In the genomic region with DNA sequence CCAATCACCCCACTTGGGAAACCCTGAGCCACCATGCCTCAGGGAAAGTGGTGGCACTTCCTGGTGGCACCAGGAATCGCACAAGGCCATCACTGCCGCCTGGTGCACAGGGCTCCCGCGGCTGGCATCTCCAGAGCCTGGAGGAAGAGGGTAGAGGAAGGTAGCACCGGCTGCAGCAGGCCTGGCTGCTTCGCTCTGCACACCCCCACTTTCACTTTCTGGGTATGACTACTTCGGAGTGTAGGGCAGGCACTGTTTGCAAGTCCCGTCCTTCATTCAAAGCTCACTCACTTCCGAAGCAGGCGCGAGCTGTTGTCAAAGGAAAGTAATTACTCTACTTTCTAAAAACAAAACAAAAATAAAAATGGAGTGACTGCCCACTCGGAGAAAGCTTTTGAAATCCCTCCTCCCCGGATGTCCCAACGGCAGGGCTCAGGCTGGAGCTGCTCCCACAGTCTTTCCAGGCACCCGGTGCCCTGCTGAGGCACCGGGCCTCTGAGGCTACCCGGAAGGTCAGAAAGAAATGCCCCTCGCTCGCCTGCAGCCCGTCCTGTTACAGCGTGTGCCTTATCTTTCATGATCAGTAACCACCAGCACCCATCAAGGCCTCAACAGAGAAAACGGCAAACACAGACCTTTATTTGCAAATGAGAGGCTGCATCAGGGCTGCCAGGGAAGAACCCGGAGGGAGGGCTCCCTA, we compare ENCODE assay signal across 1 cellular context.
TF ChIP-seq lines count a peak whose summit lies in the region.

No MANE protein-coding gene starts in this region.

TF ChIP-seq in GM12878, 131 proteins besides CTCF, POLR2A, EP300 and RAD21 (continued from another document):
- TF ChIP-seq, protein P1, sequence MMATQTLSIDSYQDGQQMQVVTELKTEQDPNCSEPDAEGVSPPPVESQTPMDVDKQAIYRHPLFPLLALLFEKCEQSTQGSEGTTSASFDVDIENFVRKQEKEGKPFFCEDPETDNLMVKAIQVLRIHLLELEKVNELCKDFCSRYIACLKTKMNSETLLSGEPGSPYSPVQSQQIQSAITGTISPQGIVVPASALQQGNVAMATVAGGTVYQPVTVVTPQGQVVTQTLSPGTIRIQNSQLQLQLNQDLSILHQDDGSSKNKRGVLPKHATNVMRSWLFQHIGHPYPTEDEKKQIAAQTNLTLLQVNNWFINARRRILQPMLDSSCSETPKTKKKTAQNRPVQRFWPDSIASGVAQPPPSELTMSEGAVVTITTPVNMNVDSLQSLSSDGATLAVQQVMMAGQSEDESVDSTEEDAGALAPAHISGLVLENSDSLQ (IDR thresholded peaks at IDR 0.05): peak; percentile 64
- TF ChIP-seq FOS (IDR thresholded peaks at IDR 0.05; ENCODE audit: borderline replicate concordance, extremely low read depth, insufficient read length): no peak
- no peak for TF ChIP-seq EZH2 (IDR thresholded peaks at IDR 0.05; ENCODE audit: borderline replicate concordance, control insufficient read depth, low read depth, low read length)
- TF ChIP-seq SUZ12 (IDR thresholded peaks at IDR 0.05; ENCODE audit: unreplicated experiment): no peak
- no peak for TF ChIP-seq RB1 (IDR thresholded peaks at IDR 0.05; ENCODE audit: borderline replicate concordance)
- peak; percentile 63 for TF ChIP-seq IKZF1 (conservative IDR thresholded peaks at IDR 0.05)
- TF ChIP-seq EED (IDR thresholded peaks at IDR 0.05; ENCODE audit: low read depth): peak; percentile 68; the same call in 1 of the 2 replicates
- TF ChIP-seq NBN (IDR thresholded peaks at IDR 0.05): peak; percentile 32; the same call in 1 of the 2 replicates
- TF ChIP-seq, protein P2, sequence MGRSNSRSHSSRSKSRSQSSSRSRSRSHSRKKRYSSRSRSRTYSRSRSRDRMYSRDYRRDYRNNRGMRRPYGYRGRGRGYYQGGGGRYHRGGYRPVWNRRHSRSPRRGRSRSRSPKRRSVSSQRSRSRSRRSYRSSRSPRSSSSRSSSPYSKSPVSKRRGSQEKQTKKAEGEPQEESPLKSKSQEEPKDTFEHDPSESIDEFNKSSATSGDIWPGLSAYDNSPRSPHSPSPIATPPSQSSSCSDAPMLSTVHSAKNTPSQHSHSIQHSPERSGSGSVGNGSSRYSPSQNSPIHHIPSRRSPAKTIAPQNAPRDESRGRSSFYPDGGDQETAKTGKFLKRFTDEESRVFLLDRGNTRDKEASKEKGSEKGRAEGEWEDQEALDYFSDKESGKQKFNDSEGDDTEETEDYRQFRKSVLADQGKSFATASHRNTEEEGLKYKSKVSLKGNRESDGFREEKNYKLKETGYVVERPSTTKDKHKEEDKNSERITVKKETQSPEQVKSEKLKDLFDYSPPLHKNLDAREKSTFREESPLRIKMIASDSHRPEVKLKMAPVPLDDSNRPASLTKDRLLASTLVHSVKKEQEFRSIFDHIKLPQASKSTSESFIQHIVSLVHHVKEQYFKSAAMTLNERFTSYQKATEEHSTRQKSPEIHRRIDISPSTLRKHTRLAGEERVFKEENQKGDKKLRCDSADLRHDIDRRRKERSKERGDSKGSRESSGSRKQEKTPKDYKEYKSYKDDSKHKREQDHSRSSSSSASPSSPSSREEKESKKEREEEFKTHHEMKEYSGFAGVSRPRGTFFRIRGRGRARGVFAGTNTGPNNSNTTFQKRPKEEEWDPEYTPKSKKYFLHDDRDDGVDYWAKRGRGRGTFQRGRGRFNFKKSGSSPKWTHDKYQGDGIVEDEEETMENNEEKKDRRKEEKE (IDR thresholded peaks at IDR 0.05): no peak
- no peak for TF ChIP-seq RFX5 (IDR thresholded peaks at IDR 0.05; ENCODE audit: low read depth, low read length)
- TF ChIP-seq PAX8 (IDR thresholded peaks at IDR 0.05): no peak
- TF ChIP-seq RUNX3 (IDR thresholded peaks at IDR 0.05; ENCODE audit: low read length): peak; percentile 13
- 0 out of 2 replicates have a peak, but pooled peaks have one; percentile 46 for TF ChIP-seq DPF2 (IDR thresholded peaks at IDR 0.05)
- TF ChIP-seq CHD4 (IDR thresholded peaks at IDR 0.05): no peak
- no peak for TF ChIP-seq ZZZ3 (IDR thresholded peaks at IDR 0.05; ENCODE audit: control insufficient read depth, insufficient read length, low read depth)
- no peak for TF ChIP-seq ZNF217 (IDR thresholded peaks at IDR 0.05)
- TF ChIP-seq ZNF384 (IDR thresholded peaks at IDR 0.05; ENCODE audit: borderline replicate concordance, low read depth, low read length): no peak
- TF ChIP-seq, protein P3, sequence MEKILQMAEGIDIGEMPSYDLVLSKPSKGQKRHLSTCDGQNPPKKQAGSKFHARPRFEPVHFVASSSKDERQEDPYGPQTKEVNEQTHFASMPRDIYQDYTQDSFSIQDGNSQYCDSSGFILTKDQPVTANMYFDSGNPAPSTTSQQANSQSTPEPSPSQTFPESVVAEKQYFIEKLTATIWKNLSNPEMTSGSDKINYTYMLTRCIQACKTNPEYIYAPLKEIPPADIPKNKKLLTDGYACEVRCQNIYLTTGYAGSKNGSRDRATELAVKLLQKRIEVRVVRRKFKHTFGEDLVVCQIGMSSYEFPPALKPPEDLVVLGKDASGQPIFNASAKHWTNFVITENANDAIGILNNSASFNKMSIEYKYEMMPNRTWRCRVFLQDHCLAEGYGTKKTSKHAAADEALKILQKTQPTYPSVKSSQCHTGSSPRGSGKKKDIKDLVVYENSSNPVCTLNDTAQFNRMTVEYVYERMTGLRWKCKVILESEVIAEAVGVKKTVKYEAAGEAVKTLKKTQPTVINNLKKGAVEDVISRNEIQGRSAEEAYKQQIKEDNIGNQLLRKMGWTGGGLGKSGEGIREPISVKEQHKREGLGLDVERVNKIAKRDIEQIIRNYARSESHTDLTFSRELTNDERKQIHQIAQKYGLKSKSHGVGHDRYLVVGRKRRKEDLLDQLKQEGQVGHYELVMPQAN (conservative IDR thresholded peaks at IDR 0.05): no peak
- no peak for TF ChIP-seq CHD1 (IDR thresholded peaks at IDR 0.05; ENCODE audit: low read depth, low read length)
- TF ChIP-seq, protein P4, sequence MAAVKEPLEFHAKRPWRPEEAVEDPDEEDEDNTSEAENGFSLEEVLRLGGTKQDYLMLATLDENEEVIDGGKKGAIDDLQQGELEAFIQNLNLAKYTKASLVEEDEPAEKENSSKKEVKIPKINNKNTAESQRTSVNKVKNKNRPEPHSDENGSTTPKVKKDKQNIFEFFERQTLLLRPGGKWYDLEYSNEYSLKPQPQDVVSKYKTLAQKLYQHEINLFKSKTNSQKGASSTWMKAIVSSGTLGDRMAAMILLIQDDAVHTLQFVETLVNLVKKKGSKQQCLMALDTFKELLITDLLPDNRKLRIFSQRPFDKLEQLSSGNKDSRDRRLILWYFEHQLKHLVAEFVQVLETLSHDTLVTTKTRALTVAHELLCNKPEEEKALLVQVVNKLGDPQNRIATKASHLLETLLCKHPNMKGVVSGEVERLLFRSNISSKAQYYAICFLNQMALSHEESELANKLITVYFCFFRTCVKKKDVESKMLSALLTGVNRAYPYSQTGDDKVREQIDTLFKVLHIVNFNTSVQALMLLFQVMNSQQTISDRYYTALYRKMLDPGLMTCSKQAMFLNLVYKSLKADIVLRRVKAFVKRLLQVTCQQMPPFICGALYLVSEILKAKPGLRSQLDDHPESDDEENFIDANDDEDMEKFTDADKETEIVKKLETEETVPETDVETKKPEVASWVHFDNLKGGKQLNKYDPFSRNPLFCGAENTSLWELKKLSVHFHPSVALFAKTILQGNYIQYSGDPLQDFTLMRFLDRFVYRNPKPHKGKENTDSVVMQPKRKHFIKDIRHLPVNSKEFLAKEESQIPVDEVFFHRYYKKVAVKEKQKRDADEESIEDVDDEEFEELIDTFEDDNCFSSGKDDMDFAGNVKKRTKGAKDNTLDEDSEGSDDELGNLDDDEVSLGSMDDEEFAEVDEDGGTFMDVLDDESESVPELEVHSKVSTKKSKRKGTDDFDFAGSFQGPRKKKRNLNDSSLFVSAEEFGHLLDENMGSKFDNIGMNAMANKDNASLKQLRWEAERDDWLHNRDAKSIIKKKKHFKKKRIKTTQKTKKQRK (IDR thresholded peaks at IDR 0.05; ENCODE audit: low read depth, low read length): no peak
- TF ChIP-seq TAF1 (IDR thresholded peaks at IDR 0.05; ENCODE audit: borderline replicate concordance, low read depth, low read length): 0 out of 2 replicates have a peak, but pooled peaks have one; percentile 27
TF ChIP-seq in GM12878: peak in this region for 21.
